Comparison of ENCODE assay signal across 1 cellular context in genomic region chr2:70086278-70086837, GRCh38.
TF ChIP-seq lines count a peak whose summit lies in the region.

No MANE protein-coding gene starts in this region.

TF ChIP-seq in HCT116, 20 proteins besides CTCF, POLR2A, EP300 and RAD21 (continued from another document):
- no peak for TF ChIP-seq ZBTB33 (IDR thresholded peaks at IDR 0.05; ENCODE audit: extremely low read depth, insufficient replicate concordance, low read length)
